In the genomic region with DNA sequence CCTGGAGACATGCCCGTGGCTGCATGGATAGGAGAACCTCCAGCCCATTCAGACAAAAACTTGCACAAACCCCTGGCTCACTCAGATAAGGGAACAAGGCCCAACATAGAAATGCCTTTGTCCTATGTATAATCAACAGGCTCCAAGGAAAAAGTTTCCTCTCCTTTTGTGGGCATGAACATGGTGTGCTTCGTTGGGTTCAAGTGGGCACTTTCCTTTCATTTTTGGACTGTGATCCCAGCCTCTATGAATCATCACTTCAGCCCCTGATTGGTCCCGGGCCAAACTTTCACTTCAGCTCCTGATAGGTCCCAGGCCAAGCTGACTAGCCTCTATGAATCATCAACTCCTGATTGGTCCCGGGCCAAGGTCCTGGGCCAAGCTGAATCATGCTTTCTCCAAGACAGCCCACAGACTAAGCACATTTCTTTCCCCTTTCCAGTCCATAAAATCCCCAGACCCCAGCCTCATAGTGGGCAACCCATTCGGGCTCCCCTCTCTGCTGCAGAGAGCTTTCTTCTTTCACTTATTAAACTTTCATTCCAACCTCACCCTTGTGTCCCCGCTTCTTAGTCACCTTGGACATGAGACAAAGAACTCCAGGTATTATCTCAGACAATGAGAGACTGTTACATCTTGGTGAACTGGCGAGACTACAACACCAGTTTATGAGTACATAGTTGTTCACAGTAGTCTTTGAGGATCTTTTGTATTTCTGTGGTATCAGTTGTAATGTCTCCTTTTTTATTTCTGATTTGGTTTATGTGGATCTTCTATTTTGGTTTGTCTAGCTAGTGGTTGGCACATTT, we compare ENCODE assay signal across 7 cellular contexts.
DNase-seq lines count a peak whose midpoint lies in the region; ATAC-seq, FAIRE-seq and TF ChIP-seq lines count a peak whose summit lies in the region.
"Not testable (repeated sequence)": the region's sequence is repeated elsewhere in the genome, so short reads cannot be mapped to it uniquely, and the experiment has no call there.

No MANE protein-coding gene starts in this region.

- FAIRE-seq in A549 (lab: Jason Lieb, UNC): peak; percentile 100
- FAIRE-seq in endothelial cell of umbilical vein (lab: Jason Lieb, UNC): peak; percentile 79
- not testable (repeated sequence) for FAIRE-seq in HepG2 (lab: Jason Lieb, UNC)

- H3K9me3 ChIP-seq in A549; HCT116 (ENCODE audit: control insufficient read depth in 1 of 2, insufficient read depth in 1 of 2, low read depth in 1 of 2, low read length in 2 of 2); endothelial cell of umbilical vein (replicated peaks; ENCODE audit: control insufficient read depth, insufficient read depth, low read length); HepG2 (ENCODE audit: low read length): not testable (repeated sequence)

- POLR2A ChIA-PET in A549 (lab: Yijun Ruan, JAX); HCT116 (lab: Charles Lee); endothelial cell of umbilical vein (lab: Charles Lee); HepG2 (lab: Yijun Ruan, JAX): not testable (repeated sequence)

- ATAC-seq in A549 (peak; percentile 80 to 89), HCT116 (peak; percentile 88), SK-N-SH treated with all-trans-retinoic acid at 6 μM for 48 hours (peak; percentile 69), left ventricle myocardium superior (peak; percentile 85), HepG2 (peak; percentile 55), sciatic nerve (peak; percentile 55)

- not testable (repeated sequence) for TF ChIP-seq CTCF in A549 (IDR thresholded peaks at IDR 0.05); HCT116 (IDR thresholded peaks at IDR 0.05 in 2 of 3, conservative IDR thresholded peaks at IDR 0.05 in 1 of 3; ENCODE audit: borderline replicate concordance in 1 of 3, insufficient read depth in 1 of 3, low read depth in 2 of 3, low read length in 2 of 3); endothelial cell of umbilical vein (IDR thresholded peaks at IDR 0.05; ENCODE audit: extremely low read depth in 1 of 2, insufficient read depth in 1 of 2, low read depth in 1 of 2, low read length in 2 of 2); HepG2 (CRISPR knock-in tag; IDR thresholded peaks at IDR 0.05)

- not testable (repeated sequence) for H3K27me3 ChIP-seq in HCT116 (ENCODE audit: insufficient read depth, low read length); endothelial cell of umbilical vein (ENCODE audit: control insufficient read depth in 2 of 2, insufficient read depth in 2 of 2, low read length in 2 of 2); HepG2 (ENCODE audit: control insufficient read depth in 1 of 2, insufficient read depth in 2 of 2, low read length in 2 of 2)

- not testable (repeated sequence) for H3K4me1 ChIP-seq in A549; HCT116 (ENCODE audit: control insufficient read depth in 1 of 2, insufficient read depth in 2 of 2, low read length in 2 of 2); endothelial cell of umbilical vein (ENCODE audit: control insufficient read depth, extremely low read depth, insufficient read depth, low read length); HepG2 (ENCODE audit: insufficient read depth, low read length)

- CTCF ChIA-PET in A549 (lab: Yijun Ruan, JAX); HCT116 (lab: Charles Lee); endothelial cell of umbilical vein (lab: Charles Lee); HepG2 (lab: Yijun Ruan, JAX; ENCODE audit: low intra/inter-chr PET ratio, low total read pairs): not testable (repeated sequence)

- TF ChIP-seq EP300 in A549 (IDR thresholded peaks at IDR 0.05); HepG2 (IDR thresholded peaks at IDR 0.05; ENCODE audit: low read depth in 2 of 2, low read length in 2 of 2); HepG2 (CRISPR knock-in tag; IDR thresholded peaks at IDR 0.05; ENCODE audit: borderline replicate concordance): not testable (repeated sequence)

- not testable (repeated sequence) for TF ChIP-seq POLR2A in A549 (IDR thresholded peaks at IDR 0.05; ENCODE audit: low read length); HCT116 (IDR thresholded peaks at IDR 0.05; ENCODE audit: borderline replicate concordance, extremely low read depth, insufficient read depth, insufficient read length); endothelial cell of umbilical vein (IDR thresholded peaks at IDR 0.05; ENCODE audit: low read depth, low read length); HepG2 (IDR thresholded peaks at IDR 0.05; ENCODE audit: insufficient read depth in 1 of 2, low read depth in 2 of 2, low read length in 2 of 2)

- in situ Hi-C loops in HepG2 (cut with HindIII; ENCODE audit: extremely low pct_ligation_motif_present, low pct_unique_long_range_greater_than_20kb): not testable (repeated sequence)

- H3K9ac ChIP-seq in HCT116 (ENCODE audit: low read length); endothelial cell of umbilical vein (replicated peaks; ENCODE audit: extremely low read depth, insufficient read depth, low read length); HepG2 (ENCODE audit: insufficient read depth, low read depth, low read length): not testable (repeated sequence)

- WGBS in A549 (ENCODE audit: missing lambda C conversion rate): no CpG with 5 or more reads among the region's 7 CpGs
- WGBS in HepG2 (ENCODE audit: low lambda C conversion rate): no CpG with 5 or more reads among the region's 7 CpGs

- H4K20me1 ChIP-seq in HCT116 (ENCODE audit: insufficient read depth); endothelial cell of umbilical vein (replicated peaks; ENCODE audit: control insufficient read depth, extremely low read depth, insufficient read depth, low read length); HepG2 (ENCODE audit: insufficient read depth, low read length): not testable (repeated sequence)

- not testable (repeated sequence) for H3K79me2 ChIP-seq in HCT116 (ENCODE audit: insufficient read depth, low read length); endothelial cell of umbilical vein (ENCODE audit: control insufficient read depth, insufficient read depth, low read length); HepG2 (ENCODE audit: insufficient read depth, low read length)

- not testable (repeated sequence) for H2AFZ ChIP-seq in HCT116 (ENCODE audit: low read depth, low read length, poor library complexity, severe bottlenecking); endothelial cell of umbilical vein (ENCODE audit: low read depth, low read length); HepG2 (ENCODE audit: low read length)

- dilution Hi-C loops in endothelial cell of umbilical vein (cut with MboI; ENCODE audit: extremely low pct_ligation_motif_present, low sequenced_read_pairs): not testable (repeated sequence)

- RAD21 ChIA-PET in HCT116 (lab: Charles Lee; ENCODE audit: low non-redundant PET in 1 of 2, low total read pairs in 2 of 2, uncharacterized antibody in 2 of 2, unreplicated experiment in 2 of 2): not testable (repeated sequence)

- H3K4me3 ChIP-seq in A549; HCT116 (replicated peaks in 1 of 2; ENCODE audit: low read depth in 1 of 2, low read length in 2 of 2); endothelial cell of umbilical vein (replicated peaks in 1 of 3; ENCODE audit: insufficient read depth in 1 of 3, low read depth in 1 of 3, low read length in 3 of 3); HepG2 (replicated peaks in 1 of 3; ENCODE audit: insufficient read depth in 1 of 3, low read depth in 2 of 3, low read length in 3 of 3): not testable (repeated sequence)

- not testable (repeated sequence) for H3K9me1 ChIP-seq in endothelial cell of umbilical vein (replicated peaks; ENCODE audit: control insufficient read depth, extremely low read depth, insufficient read depth, low read length)

- not testable (repeated sequence) for H3K4me2 ChIP-seq in A549; HCT116 (ENCODE audit: low read length); endothelial cell of umbilical vein (ENCODE audit: insufficient read depth, low read length); HepG2 (ENCODE audit: low read depth, low read length)

- not testable (repeated sequence) for BruUV-seq in HCT116 (replicated peaks; lab: Mats Ljungman, UMichigan); endothelial cell of umbilical vein (replicated peaks; lab: Mats Ljungman, UMichigan); HepG2 (replicated peaks; lab: Mats Ljungman, UMichigan)

- intact Hi-C loops in HCT116 (cut with micrococcal nuclease); endothelial cell of umbilical vein (cut with micrococcal nuclease); left ventricle myocardium superior (cut with micrococcal nuclease); HepG2 (cut with micrococcal nuclease; ENCODE audit: unreplicated experiment); sciatic nerve (cut with DNase I): not testable (repeated sequence)

- DNase-seq in A549 (ENCODE audit: low read depth in 1 of 2, low spot score in 1 of 2); HCT116 (ENCODE audit: low read depth, low spot score); endothelial cell of umbilical vein (ENCODE audit: low read depth, low spot score); left ventricle myocardium superior; HepG2 (ENCODE audit: low spot score); sciatic nerve (ENCODE audit: low spot score): not testable (repeated sequence)

- H3K27ac ChIP-seq in A549; HCT116 (ENCODE audit: low read depth, low read length); endothelial cell of umbilical vein (ENCODE audit: insufficient read depth, low read depth, low read length); HepG2 (ENCODE audit: extremely low read length, insufficient read depth, low read length): not testable (repeated sequence)

- not testable (repeated sequence) for H3K36me3 ChIP-seq in HCT116 (ENCODE audit: control insufficient read depth in 1 of 2, insufficient read depth in 2 of 2, low read length in 2 of 2); endothelial cell of umbilical vein (ENCODE audit: control insufficient read depth in 2 of 2, extremely low read depth in 1 of 2, insufficient read depth in 2 of 2, low read length in 2 of 2); HepG2 (replicated peaks in 1 of 2; ENCODE audit: control insufficient read depth in 1 of 2, insufficient read depth in 2 of 2, low read length in 2 of 2)

- not testable (repeated sequence) for H3K9me2 ChIP-seq in HCT116 (ENCODE audit: insufficient read depth)

- TF ChIP-seq RAD21 in A549 (conservative IDR thresholded peaks at IDR 0.05 in 1 of 2, IDR thresholded peaks at IDR 0.05 in 1 of 2); HCT116 (IDR thresholded peaks at IDR 0.05; ENCODE audit: low read depth); HepG2 (CRISPR knock-in tag; IDR thresholded peaks at IDR 0.05): not testable (repeated sequence)
